1 cellular context compared by ENCODE assay signal in genomic region chr19:58385313-58386165, GRCh38.
TF ChIP-seq lines count a peak whose summit lies in the region.

No MANE protein-coding gene starts in this region.

TF ChIP-seq in GM12878, 131 proteins besides CTCF, POLR2A, EP300 and RAD21:
- TF ChIP-seq TCF12 (IDR thresholded peaks at IDR 0.05; ENCODE audit: low read depth, low read length): no peak
- TF ChIP-seq POLR2AphosphoS5 (IDR thresholded peaks at IDR 0.05; ENCODE audit: low read length): peak; percentile 53; the same call in 1 of the 2 replicates
- TF ChIP-seq TBL1XR1 (IDR thresholded peaks at IDR 0.05; ENCODE audit: low read depth, low read length): no peak
- TF ChIP-seq TCF3 (IDR thresholded peaks at IDR 0.05; ENCODE audit: borderline replicate concordance, insufficient read depth, low read depth, low read length): 0 out of 2 replicates have a peak, but pooled peaks have one; percentile 30
- no peak for TF ChIP-seq MTA3 (IDR thresholded peaks at IDR 0.05; ENCODE audit: borderline replicate concordance, low read length)
- TF ChIP-seq RELA (IDR thresholded peaks at IDR 0.05; ENCODE audit: borderline replicate concordance, partially characterized antibody): peak; percentile 15
- TF ChIP-seq KLF5 (IDR thresholded peaks at IDR 0.05; ENCODE audit: partially characterized antibody): no peak
- TF ChIP-seq ZNF217 (IDR thresholded peaks at IDR 0.05): no peak
- TF ChIP-seq CHD2 (IDR thresholded peaks at IDR 0.05; ENCODE audit: borderline replicate concordance, low read depth, low read length): no peak
- TF ChIP-seq NFIC (IDR thresholded peaks at IDR 0.05; ENCODE audit: low read depth, low read length): no peak
- no peak for TF ChIP-seq ZNF207 (IDR thresholded peaks at IDR 0.05; ENCODE audit: borderline replicate concordance)
- TF ChIP-seq, protein P1, sequence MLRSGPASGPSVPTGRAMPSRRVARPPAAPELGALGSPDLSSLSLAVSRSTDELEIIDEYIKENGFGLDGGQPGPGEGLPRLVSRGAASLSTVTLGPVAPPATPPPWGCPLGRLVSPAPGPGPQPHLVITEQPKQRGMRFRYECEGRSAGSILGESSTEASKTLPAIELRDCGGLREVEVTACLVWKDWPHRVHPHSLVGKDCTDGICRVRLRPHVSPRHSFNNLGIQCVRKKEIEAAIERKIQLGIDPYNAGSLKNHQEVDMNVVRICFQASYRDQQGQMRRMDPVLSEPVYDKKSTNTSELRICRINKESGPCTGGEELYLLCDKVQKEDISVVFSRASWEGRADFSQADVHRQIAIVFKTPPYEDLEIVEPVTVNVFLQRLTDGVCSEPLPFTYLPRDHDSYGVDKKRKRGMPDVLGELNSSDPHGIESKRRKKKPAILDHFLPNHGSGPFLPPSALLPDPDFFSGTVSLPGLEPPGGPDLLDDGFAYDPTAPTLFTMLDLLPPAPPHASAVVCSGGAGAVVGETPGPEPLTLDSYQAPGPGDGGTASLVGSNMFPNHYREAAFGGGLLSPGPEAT (IDR thresholded peaks at IDR 0.05; ENCODE audit: low read depth): peak; percentile 44
- no peak for TF ChIP-seq IRF4 (IDR thresholded peaks at IDR 0.05; ENCODE audit: low read depth, low read length)
- no peak for TF ChIP-seq CBX5 (IDR thresholded peaks at IDR 0.05; ENCODE audit: low read depth)
- TF ChIP-seq, protein P2, sequence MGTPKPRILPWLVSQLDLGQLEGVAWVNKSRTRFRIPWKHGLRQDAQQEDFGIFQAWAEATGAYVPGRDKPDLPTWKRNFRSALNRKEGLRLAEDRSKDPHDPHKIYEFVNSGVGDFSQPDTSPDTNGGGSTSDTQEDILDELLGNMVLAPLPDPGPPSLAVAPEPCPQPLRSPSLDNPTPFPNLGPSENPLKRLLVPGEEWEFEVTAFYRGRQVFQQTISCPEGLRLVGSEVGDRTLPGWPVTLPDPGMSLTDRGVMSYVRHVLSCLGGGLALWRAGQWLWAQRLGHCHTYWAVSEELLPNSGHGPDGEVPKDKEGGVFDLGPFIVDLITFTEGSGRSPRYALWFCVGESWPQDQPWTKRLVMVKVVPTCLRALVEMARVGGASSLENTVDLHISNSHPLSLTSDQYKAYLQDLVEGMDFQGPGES (IDR thresholded peaks at IDR 0.05): no peak
- 0 out of 2 replicates have a peak, but pooled peaks have one; percentile 13 for TF ChIP-seq DPF2 (IDR thresholded peaks at IDR 0.05)
- no peak for TF ChIP-seq HDAC2 (IDR thresholded peaks at IDR 0.05)
- no peak for TF ChIP-seq SMAD5 (IDR thresholded peaks at IDR 0.05; ENCODE audit: low read depth)
- TF ChIP-seq, protein P3, sequence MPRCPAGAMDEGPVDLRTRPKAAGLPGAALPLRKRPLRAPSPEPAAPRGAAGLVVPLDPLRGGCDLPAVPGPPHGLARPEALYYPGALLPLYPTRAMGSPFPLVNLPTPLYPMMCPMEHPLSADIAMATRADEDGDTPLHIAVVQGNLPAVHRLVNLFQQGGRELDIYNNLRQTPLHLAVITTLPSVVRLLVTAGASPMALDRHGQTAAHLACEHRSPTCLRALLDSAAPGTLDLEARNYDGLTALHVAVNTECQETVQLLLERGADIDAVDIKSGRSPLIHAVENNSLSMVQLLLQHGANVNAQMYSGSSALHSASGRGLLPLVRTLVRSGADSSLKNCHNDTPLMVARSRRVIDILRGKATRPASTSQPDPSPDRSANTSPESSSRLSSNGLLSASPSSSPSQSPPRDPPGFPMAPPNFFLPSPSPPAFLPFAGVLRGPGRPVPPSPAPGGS (IDR thresholded peaks at IDR 0.05; ENCODE audit: borderline replicate concordance, insufficient read depth, low read depth, low read length, poor library complexity, severe bottlenecking): no peak
- peak; percentile 22; the same call in 1 of the 2 replicates for TF ChIP-seq NR2F1 (conservative IDR thresholded peaks at IDR 0.05)
